In genomic region chr19:39381910-39382611, GRCh38 we compare ENCODE assay signal across 21 cellular contexts. TPM values are rescaled to one million over a fixed set of nuclear protein-coding genes. Genes with fewer than 3 reads are reported as not detected.
DNase-seq lines count a peak whose midpoint lies in the region; ATAC-seq, FAIRE-seq and TF ChIP-seq lines count a peak whose summit lies in the region.
"Had no signal": no experiment of that assay in that cellular context is flagged by ENCODE, and none has a peak within 500 bp of the region (broad histone marks: within the 10 kb centered on the region; RNA-seq: fewer than 3 reads in every experiment).

No MANE protein-coding gene starts in this region.

- H3K4me3 ChIP-seq in CD8-positive, alpha-beta memory T cell (ENCODE audit: low read length): no peak overlapping the region
- no peak overlapping the region for H3K4me3 ChIP-seq in keratinocyte (ENCODE audit: control insufficient read depth in 2 of 3, extremely low read depth in 1 of 3, insufficient read depth in 2 of 3, low read depth in 1 of 3, low read length in 3 of 3)
- no peak overlapping the region for H3K4me3 ChIP-seq in ascending aorta
- no peak overlapping the region for H3K4me3 ChIP-seq in left lung
- H3K4me3 ChIP-seq: body of pancreas, esophagus squamous epithelium, heart right ventricle had no signal

- no peak overlapping the region for H3K9ac ChIP-seq in keratinocyte (ENCODE audit: control insufficient read depth, extremely low read depth, insufficient read depth, low read length)

- H3K9me3 ChIP-seq in CD8-positive, alpha-beta memory T cell (ENCODE audit: low read length): no peaks in the 10 kb centered on the region
- H3K9me3 ChIP-seq in keratinocyte (ENCODE audit: control insufficient read depth, low read depth, low read length) (no peaks in the 10 kb centered on the region), ascending aorta (no peaks in the 10 kb centered on the region), left lung (no peaks in the 10 kb centered on the region)
- H3K9me3 ChIP-seq: BE2C, body of pancreas, esophagus squamous epithelium, heart right ventricle had no signal

- no peaks in the 10 kb centered on the region for H3K9me1 ChIP-seq in keratinocyte (ENCODE audit: control insufficient read depth, extremely low read depth, insufficient read depth, low read length)

- H3K27ac ChIP-seq in CD8-positive, alpha-beta memory T cell (ENCODE audit: low read depth, low read length): no peak overlapping the region
- no peak overlapping the region for H3K27ac ChIP-seq in keratinocyte (ENCODE audit: control insufficient read depth, insufficient read depth, low read length)
- no peak overlapping the region for H3K27ac ChIP-seq in ascending aorta
- H3K27ac ChIP-seq in left lung: no peak overlapping the region
- H3K27ac ChIP-seq: body of pancreas, esophagus squamous epithelium, heart right ventricle had no signal

- no peaks in the 10 kb centered on the region for H3K4me1 ChIP-seq in CD8-positive, alpha-beta memory T cell (ENCODE audit: insufficient read depth, low read length)
- peaks cover 7% of the 10 kb centered on the region for H3K4me1 ChIP-seq in keratinocyte (ENCODE audit: control insufficient read depth, extremely low read depth, insufficient read depth, low read length)
- no peaks in the 10 kb centered on the region for H3K4me1 ChIP-seq in ascending aorta
- no peaks in the 10 kb centered on the region for H3K4me1 ChIP-seq in left lung
- H3K4me1 ChIP-seq: BE2C, body of pancreas, esophagus squamous epithelium, heart right ventricle had no signal

- H2AFZ ChIP-seq in keratinocyte (ENCODE audit: control insufficient read depth, low read length): no peak overlapping the region

- H3K27ac Mint-ChIP-seq in CD8-positive, alpha-beta memory T cell: peak overlapping the region in 6 of 8 donors; percentile 9 to 97 (median 64)
- H3K27ac Mint-ChIP-seq: WTC11 had no signal

- H3K9me3 Mint-ChIP-seq in CD8-positive, alpha-beta memory T cell: no peaks in the 10 kb centered on the region
- H3K9me3 Mint-ChIP-seq: natural killer cell, WTC11 had no signal

- dilution Hi-C loops in keratinocyte (cut with MboI; ENCODE audit: extremely low pct_ligation_motif_present, low sequenced_read_pairs): no loop called here

- no peaks in the 10 kb centered on the region for H3K27me3 Mint-ChIP-seq in CD8-positive, alpha-beta memory T cell

- TF ChIP-seq CTCF in keratinocyte (optimal IDR thresholded peaks at IDR 0.05 in 1 of 3, IDR thresholded peaks at IDR 0.05 in 1 of 3, conservative IDR thresholded peaks at IDR 0.05 in 1 of 3; ENCODE audit: extremely low read depth in 1 of 3, insufficient read depth in 2 of 3, low read length in 3 of 3): no peak
- TF ChIP-seq CTCF in ascending aorta (IDR thresholded peaks at IDR 0.05): no peak
- no peak for TF ChIP-seq CTCF in left lung (IDR thresholded peaks at IDR 0.05)

- peak overlapping the region in 1 of 7 donors; percentile 20 for H3K4me3 Mint-ChIP-seq in CD8-positive, alpha-beta memory T cell
- H3K4me3 Mint-ChIP-seq: natural killer cell, WTC11 had no signal

- intact Hi-C loops in ascending aorta (cut with DNase I): no loop called here
- intact Hi-C loops in left lung (cut with DNase I): no loop called here

- H3K36me3 Mint-ChIP-seq in CD8-positive, alpha-beta memory T cell: peaks cover 0 to 95% (median 22%) of the 10 kb centered on the region in 3 donors

- FAIRE-seq in keratinocyte (lab: Jason Lieb, UNC): peak; percentile 20
- FAIRE-seq: H1, islet of Langerhans had no signal

- POLR2A ChIA-PET in CD8-positive, alpha-beta memory T cell (lab: Charles Lee): no interaction called here

- no peak for ATAC-seq in GM19035 (IDR thresholded peaks at IDR 0.05; ENCODE audit: unreplicated experiment)
- no peak for ATAC-seq in HG03460 (IDR thresholded peaks at IDR 0.05; ENCODE audit: unreplicated experiment)
- ATAC-seq in left lung: no peak
- ATAC-seq: body of pancreas, natural killer cell, WTC11 had no signal

- H3K36me3 ChIP-seq in CD8-positive, alpha-beta memory T cell (ENCODE audit: insufficient read depth, low read length): peaks cover 33% of the 10 kb centered on the region
- H3K36me3 ChIP-seq in keratinocyte (ENCODE audit: control insufficient read depth in 2 of 2, extremely low read depth in 1 of 2, insufficient read depth in 2 of 2, low read length in 2 of 2) (peaks cover 46 to 51% of the 10 kb centered on the region in 2 experiments), ascending aorta (peaks cover 86 to 99% of the 10 kb centered on the region in 2 donors), left lung (peaks cover 0 to 100% of the 10 kb centered on the region in 2 donors)

- no peak for DNase-seq in CD8-positive, alpha-beta memory T cell
- DNase-seq in NCI-H226 (peak; percentile 22), amniotic epithelial cell (ENCODE audit: low read depth) (peak; percentile 47), keratinocyte (ENCODE audit: low read depth, low spot score) (no peak), ascending aorta (ENCODE audit: low spot score in 2 of 2) (no peak), left lung (no peak)
- DNase-seq: activated gamma-delta T cell treated with Interleukin-2 at 50 U/mL for 16 hours, BE2C, body of pancreas, esophagus squamous epithelium, heart right ventricle, Karpas-422, natural killer cell, NCI-H1105, NCI-H2171, RPMI8226 had no signal

- no peaks in the 10 kb centered on the region for H3K27me3 ChIP-seq in CD8-positive, alpha-beta memory T cell (ENCODE audit: insufficient read depth, low read length, poor library complexity, severe bottlenecking)
- no peaks in the 10 kb centered on the region for H3K27me3 ChIP-seq in keratinocyte (ENCODE audit: control insufficient read depth, extremely low read depth, insufficient read depth, low read length)
- H3K27me3 ChIP-seq in ascending aorta: no peaks in the 10 kb centered on the region
- H3K27me3 ChIP-seq in left lung: no peaks in the 10 kb centered on the region
- H3K27me3 ChIP-seq: BE2C, body of pancreas, esophagus squamous epithelium, heart right ventricle had no signal

- peaks cover 3% of the 10 kb centered on the region for H4K20me1 ChIP-seq in keratinocyte (ENCODE audit: control insufficient read depth, extremely low read depth, insufficient read depth, low read length)

- H3K4me2 ChIP-seq in keratinocyte (ENCODE audit: control insufficient read depth, extremely low read depth, insufficient read depth, low read depth, low read length): no peak overlapping the region

- H3K4me1 Mint-ChIP-seq in CD8-positive, alpha-beta memory T cell: no peaks in the 10 kb centered on the region

- CTCF ChIA-PET in CD8-positive, alpha-beta memory T cell (lab: Charles Lee): interaction anchor here (1.1 kb wide), 1 partner anchor 30 kb away, joined by 3 read pairs; the partner anchor contains the start of gene PLEKHG2

- H3K79me2 ChIP-seq in keratinocyte (ENCODE audit: control insufficient read depth, insufficient read depth, low read length): no peaks in the 10 kb centered on the region

RNA-seq across cellular contexts. Expression of gene PAF1, which starts 8.8 kb away (rescaled TPM):
- 10 to 100 TPM; 44.6 to 46.9 TPM for total RNA-seq in CD8-positive, alpha-beta memory T cell
- 50.2 TPM for polyA plus RNA-seq in CD8-positive, alpha-beta memory T cell
- polyA plus RNA-seq in keratinocyte: 30.7 to 53.3 TPM (median 39.4 TPM) in 3 replicates
- polyA plus RNA-seq in keratinocyte (2011; ENCODE audit: low read depth): 42.1 TPM
- 37.7 and 48.7 TPM in 2 replicates for polyA plus RNA-seq in keratinocyte (2011; cell fraction: cytosol; rRNA removed)
- 52.1 and 61.1 TPM in 2 replicates for polyA plus RNA-seq in keratinocyte (2011; cell fraction: nucleus; rRNA removed)
- 40.2 and 49.3 TPM in 2 replicates for polyA plus RNA-seq in keratinocyte (2012; ENCODE audit: low replicate concordance)
- polyA minus RNA-seq in keratinocyte: 19.4 to 34.4 TPM (median 29.8 TPM) in 3 replicates
- polyA minus RNA-seq in keratinocyte (2011; cell fraction: cytosol; rRNA and poly(A)+ RNA removed): 32.2 TPM
- polyA minus RNA-seq in keratinocyte (2011; cell fraction: nucleus; rRNA and poly(A)+ RNA removed): 21.0 and 24.5 TPM in 2 replicates
- total RNA-seq in ascending aorta (12.7 TPM), left lung (10 to 100 TPM; 31.0 to 36.1 TPM)

RNA-seq across cellular contexts. Expression of gene MED29, which starts 9.1 kb away (rescaled TPM):
- total RNA-seq in CD8-positive, alpha-beta memory T cell: 10 to 100 TPM; 39.3 to 39.6 TPM
- polyA plus RNA-seq in CD8-positive, alpha-beta memory T cell: 56.8 TPM
- 14.7 to 18.8 TPM (median 18.2 TPM) in 3 replicates for polyA plus RNA-seq in keratinocyte
- 20.0 TPM for polyA plus RNA-seq in keratinocyte (2011; ENCODE audit: low read depth)
- 18.8 and 23.9 TPM in 2 replicates for polyA plus RNA-seq in keratinocyte (2011; cell fraction: cytosol; rRNA removed)
- polyA plus RNA-seq in keratinocyte (2011; cell fraction: nucleus; rRNA removed): 15.6 and 18.3 TPM in 2 replicates
- 9.2 and 15.5 TPM in 2 replicates for polyA plus RNA-seq in keratinocyte (2012; ENCODE audit: low replicate concordance)
- 18.8 to 47.0 TPM (median 20.1 TPM) in 3 replicates for polyA minus RNA-seq in keratinocyte
- polyA minus RNA-seq in keratinocyte (2011; cell fraction: cytosol; rRNA and poly(A)+ RNA removed): 17.8 TPM
- 6.0 and 8.5 TPM in 2 replicates for polyA minus RNA-seq in keratinocyte (2011; cell fraction: nucleus; rRNA and poly(A)+ RNA removed)
- total RNA-seq in ascending aorta (60.8 TPM), left lung (10 to 100 TPM; 29.7 to 32.7 TPM)

RNA-seq across cellular contexts. Expression of gene ZFP36, which starts 24.6 kb away (rescaled TPM):
- total RNA-seq in CD8-positive, alpha-beta memory T cell: 10 to 100 TPM; 32.8 to 36.4 TPM
- polyA plus RNA-seq in CD8-positive, alpha-beta memory T cell: 355 TPM
- 10.4 to 14.2 TPM (median 12.8 TPM) in 3 replicates for polyA plus RNA-seq in keratinocyte
- 66.8 TPM for polyA plus RNA-seq in keratinocyte (2011; ENCODE audit: low read depth)
- polyA plus RNA-seq in keratinocyte (2011; cell fraction: cytosol; rRNA removed): 11.3 and 17.9 TPM in 2 replicates
- polyA plus RNA-seq in keratinocyte (2011; cell fraction: nucleus; rRNA removed): 93.2 and 153 TPM in 2 replicates
- 35.1 and 305 TPM in 2 replicates for polyA plus RNA-seq in keratinocyte (2012; ENCODE audit: low replicate concordance)
- 6.3 to 18.5 TPM (median 9.8 TPM) in 3 replicates for polyA minus RNA-seq in keratinocyte
- polyA minus RNA-seq in keratinocyte (2011; cell fraction: cytosol; rRNA and poly(A)+ RNA removed): 40.3 TPM
- polyA minus RNA-seq in keratinocyte (2011; cell fraction: nucleus; rRNA and poly(A)+ RNA removed): 35.3 and 40.7 TPM in 2 replicates
- total RNA-seq in ascending aorta (1,166 TPM), left lung (100 to 1,000 TPM; 165 to 172 TPM)

RNA-seq across cellular contexts. Expression of gene PLEKHG2, which starts 30.4 kb away (rescaled TPM):
- total RNA-seq in CD8-positive, alpha-beta memory T cell: 10 to 100 TPM; 35.2 to 36.4 TPM
- polyA plus RNA-seq in CD8-positive, alpha-beta memory T cell: 4.0 TPM
- 3.6 to 6.4 TPM (median 5.2 TPM) in 3 replicates for polyA plus RNA-seq in keratinocyte
- polyA plus RNA-seq in keratinocyte (2011; ENCODE audit: low read depth): 2.9 TPM
- 2.6 and 2.8 TPM in 2 replicates for polyA plus RNA-seq in keratinocyte (2011; cell fraction: cytosol; rRNA removed)
- 20.5 and 27.7 TPM in 2 replicates for polyA plus RNA-seq in keratinocyte (2011; cell fraction: nucleus; rRNA removed)
- 4.8 and 12.2 TPM in 2 replicates for polyA plus RNA-seq in keratinocyte (2012; ENCODE audit: low replicate concordance)
- 6.0 to 50.0 TPM (median 6.2 TPM) in 3 replicates for polyA minus RNA-seq in keratinocyte
- 9.0 TPM for polyA minus RNA-seq in keratinocyte (2011; cell fraction: cytosol; rRNA and poly(A)+ RNA removed)
- 12.6 and 12.8 TPM in 2 replicates for polyA minus RNA-seq in keratinocyte (2011; cell fraction: nucleus; rRNA and poly(A)+ RNA removed)
- total RNA-seq in ascending aorta (52.9 TPM), left lung (10 to 100 TPM; 39.5 to 50.8 TPM)

RNA-seq across cellular contexts. Expression of gene SAMD4B, which starts 39.8 kb away (rescaled TPM):
- 10 to 100 TPM; 54.3 to 55.6 TPM for total RNA-seq in CD8-positive, alpha-beta memory T cell
- 18.7 TPM for polyA plus RNA-seq in CD8-positive, alpha-beta memory T cell
- polyA plus RNA-seq in keratinocyte: 20.9 to 40.5 TPM (median 28.1 TPM) in 3 replicates
- 25.8 TPM for polyA plus RNA-seq in keratinocyte (2011; ENCODE audit: low read depth)
- polyA plus RNA-seq in keratinocyte (2011; cell fraction: cytosol; rRNA removed): 35.4 and 54.2 TPM in 2 replicates
- 69.6 and 120 TPM in 2 replicates for polyA plus RNA-seq in keratinocyte (2011; cell fraction: nucleus; rRNA removed)
- 62.8 and 74.0 TPM in 2 replicates for polyA plus RNA-seq in keratinocyte (2012; ENCODE audit: low replicate concordance)
- polyA minus RNA-seq in keratinocyte: 49.3 to 187 TPM (median 51.5 TPM) in 3 replicates
- 55.6 TPM for polyA minus RNA-seq in keratinocyte (2011; cell fraction: cytosol; rRNA and poly(A)+ RNA removed)
- 33.1 and 41.6 TPM in 2 replicates for polyA minus RNA-seq in keratinocyte (2011; cell fraction: nucleus; rRNA and poly(A)+ RNA removed)
- total RNA-seq in ascending aorta (358 TPM), left lung (10 to 100 TPM; 74.1 to 77.0 TPM)

Comparison
In these comparisons a context has a peak if more than half of its experiments do, and no peak if none do; other contexts are left out.
1. DNase-seq: peak in NCI-H226 (single experiment) and amniotic epithelial cell (single experiment); none in CD8-positive, alpha-beta memory T cell (0 of 5), keratinocyte (single experiment), ascending aorta (0 of 2) and left lung (0 of 2).
2. RNA of gene ZFP36, which starts 24.6 kb away (total RNA-seq): 1,166 TPM in ascending aorta (single experiment) and 165 to 172 TPM in left lung; 32.8 to 36.4 TPM in CD8-positive, alpha-beta memory T cell; every median in the first group is over 4 times any median in the second.